ENCODE assay signal across 8 cellular contexts in the genomic region with DNA sequence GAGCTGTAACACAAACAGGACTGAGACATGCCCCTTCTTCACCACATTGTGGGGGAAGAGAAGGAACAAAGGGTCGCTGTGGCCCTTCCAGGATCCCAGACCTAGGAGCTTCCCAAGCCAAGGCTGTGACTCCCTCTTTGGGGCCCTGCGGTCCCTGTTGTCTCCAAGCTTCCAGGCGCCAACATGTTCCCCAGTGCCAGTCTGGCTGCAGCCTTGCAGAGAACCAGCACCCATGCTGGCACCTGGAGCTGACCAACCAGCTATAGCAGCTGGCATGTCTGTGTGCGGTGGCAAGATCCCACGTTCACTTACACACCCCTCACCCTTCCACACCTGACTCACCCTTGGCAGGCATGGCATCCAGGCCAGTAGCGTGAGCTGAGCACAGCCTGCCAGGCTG.
"Had no signal": no experiment of that assay in that cellular context is flagged by ENCODE, and none has a peak within 500 bp of the region (broad histone marks: within the 10 kb centered on the region; RNA-seq: fewer than 3 reads in every experiment).

No MANE protein-coding gene starts in this region.

- H3K9ac ChIP-seq: GM23248 had no signal

- H3K27ac ChIP-seq: GM23248 had no signal

- FAIRE-seq: HTR-8/SVneo had no signal

- DNase-seq: GM23248, GOT3, H7, HFFc6 had no signal

- H3K4me1 ChIP-seq: HAP-1 had no signal

- H3K27ac Mint-ChIP-seq: HFFc6, IgD-negative memory B cell had no signal

- H3K9me3 Mint-ChIP-seq: HFFc6 had no signal

- H3K36me3 ChIP-seq: HAP-1 had no signal

- H3K4me3 ChIP-seq: GM23248, HAP-1 had no signal

- H3K4me3 Mint-ChIP-seq: HFFc6, IgD-negative memory B cell had no signal

- H3K36me3 Mint-ChIP-seq: IgD-negative memory B cell had no signal

- H2AFZ ChIP-seq: GM23248 had no signal

- ATAC-seq: HCT116 had no signal
